Comparison of ENCODE assay signal across 1 cellular context in genomic region chr2:8659092-8659734, GRCh38.
TF ChIP-seq lines count a peak whose summit lies in the region.

No MANE protein-coding gene starts in this region.

TF ChIP-seq in HepG2, 621 proteins besides CTCF, POLR2A, EP300 and RAD21 (continued from another document and continues in another):
- TF ChIP-seq, protein P1, sequence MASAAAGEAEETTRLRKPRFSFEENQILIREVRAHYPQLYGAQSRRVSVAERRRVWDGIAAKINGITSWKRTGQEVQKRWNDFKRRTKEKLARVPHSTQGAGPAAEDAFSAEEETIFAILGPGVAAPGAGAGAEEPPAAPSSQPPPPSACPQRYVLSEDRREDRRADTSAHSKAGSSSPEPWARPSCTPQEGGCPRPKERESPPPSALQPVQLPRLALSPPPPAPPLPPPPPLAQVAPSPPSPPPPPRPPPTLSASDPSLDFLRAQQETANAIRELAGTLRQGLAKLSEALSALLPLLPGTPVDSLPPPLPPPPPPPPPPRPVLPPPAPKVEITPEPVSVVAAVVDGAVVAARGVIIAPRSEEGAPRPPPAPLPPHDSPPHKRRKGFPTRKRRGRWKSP (CRISPR knock-in tag; IDR thresholded peaks at IDR 0.05) = no peak
- TF ChIP-seq, protein P2, sequence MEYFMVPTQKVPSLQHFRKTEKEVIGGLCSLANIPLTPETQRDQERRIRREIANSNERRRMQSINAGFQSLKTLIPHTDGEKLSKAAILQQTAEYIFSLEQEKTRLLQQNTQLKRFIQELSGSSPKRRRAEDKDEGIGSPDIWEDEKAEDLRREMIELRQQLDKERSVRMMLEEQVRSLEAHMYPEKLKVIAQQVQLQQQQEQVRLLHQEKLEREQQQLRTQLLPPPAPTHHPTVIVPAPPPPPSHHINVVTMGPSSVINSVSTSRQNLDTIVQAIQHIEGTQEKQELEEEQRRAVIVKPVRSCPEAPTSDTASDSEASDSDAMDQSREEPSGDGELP (IDR thresholded peaks at IDR 0.05; ENCODE audit: borderline replicate concordance, low read depth) = no peak
- 0 out of 2 replicates have a peak, but pooled peaks have one; percentile 20 for TF ChIP-seq ZNF788 (CRISPR knock-in tag; IDR thresholded peaks at IDR 0.05; ENCODE audit: borderline replicate concordance)
- no peak for TF ChIP-seq IKZF4 (CRISPR knock-in tag; IDR thresholded peaks at IDR 0.05; ENCODE audit: borderline replicate concordance, low read depth, not compliant biosample characterization)
- no peak for TF ChIP-seq ZNF160 (CRISPR knock-in tag; IDR thresholded peaks at IDR 0.05)
- no peak for TF ChIP-seq ZNF556 (CRISPR knock-in tag; IDR thresholded peaks at IDR 0.05; ENCODE audit: borderline replicate concordance)
- no peak for TF ChIP-seq ZNF446 (CRISPR knock-in tag; IDR thresholded peaks at IDR 0.05)
- TF ChIP-seq CREM (IDR thresholded peaks at IDR 0.05) = peak; percentile 27; the same call in 1 of the 2 replicates
- no peak for TF ChIP-seq CREM (CRISPR knock-in tag; IDR thresholded peaks at IDR 0.05)
- peak; percentile 76; the same call in 1 of the 2 replicates for TF ChIP-seq ZZZ3 (CRISPR knock-in tag; IDR thresholded peaks at IDR 0.05; ENCODE audit: borderline replicate concordance)
- TF ChIP-seq, protein P3, sequence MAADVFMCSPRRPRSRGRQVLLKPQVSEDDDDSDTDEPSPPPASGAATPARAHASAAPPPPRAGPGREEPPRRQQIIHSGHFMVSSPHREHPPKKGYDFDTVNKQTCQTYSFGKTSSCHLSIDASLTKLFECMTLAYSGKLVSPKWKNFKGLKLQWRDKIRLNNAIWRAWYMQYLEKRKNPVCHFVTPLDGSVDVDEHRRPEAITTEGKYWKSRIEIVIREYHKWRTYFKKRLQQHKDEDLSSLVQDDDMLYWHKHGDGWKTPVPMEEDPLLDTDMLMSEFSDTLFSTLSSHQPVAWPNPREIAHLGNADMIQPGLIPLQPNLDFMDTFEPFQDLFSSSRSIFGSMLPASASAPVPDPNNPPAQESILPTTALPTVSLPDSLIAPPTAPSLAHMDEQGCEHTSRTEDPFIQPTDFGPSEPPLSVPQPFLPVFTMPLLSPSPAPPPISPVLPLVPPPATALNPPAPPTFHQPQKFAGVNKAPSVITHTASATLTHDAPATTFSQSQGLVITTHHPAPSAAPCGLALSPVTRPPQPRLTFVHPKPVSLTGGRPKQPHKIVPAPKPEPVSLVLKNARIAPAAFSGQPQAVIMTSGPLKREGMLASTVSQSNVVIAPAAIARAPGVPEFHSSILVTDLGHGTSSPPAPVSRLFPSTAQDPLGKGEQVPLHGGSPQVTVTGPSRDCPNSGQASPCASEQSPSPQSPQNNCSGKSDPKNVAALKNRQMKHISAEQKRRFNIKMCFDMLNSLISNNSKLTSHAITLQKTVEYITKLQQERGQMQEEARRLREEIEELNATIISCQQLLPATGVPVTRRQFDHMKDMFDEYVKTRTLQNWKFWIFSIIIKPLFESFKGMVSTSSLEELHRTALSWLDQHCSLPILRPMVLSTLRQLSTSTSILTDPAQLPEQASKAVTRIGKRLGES (CRISPR knock-in tag; IDR thresholded peaks at IDR 0.05; ENCODE audit: borderline replicate concordance) = no peak
- TF ChIP-seq SNAI1 (CRISPR knock-in tag; IDR thresholded peaks at IDR 0.05; ENCODE audit: borderline replicate concordance) = no peak
- TF ChIP-seq FOXK2 (IDR thresholded peaks at IDR 0.05) = no peak
- TF ChIP-seq THRA (CRISPR knock-in tag; IDR thresholded peaks at IDR 0.05; ENCODE audit: borderline replicate concordance) = no peak
- 0 out of 2 replicates have a peak, but pooled peaks have one; percentile 6 for TF ChIP-seq HOXA5 (CRISPR knock-in tag; IDR thresholded peaks at IDR 0.05)
- no peak for TF ChIP-seq ZNF577 (CRISPR knock-in tag; IDR thresholded peaks at IDR 0.05; ENCODE audit: borderline replicate concordance, low read depth)
- TF ChIP-seq ZNF292 (CRISPR knock-in tag; IDR thresholded peaks at IDR 0.05; ENCODE audit: borderline replicate concordance, low read depth) = no peak
- TF ChIP-seq TP53 (CRISPR knock-in tag; conservative IDR thresholded peaks at IDR 0.05) = no peak
- no peak for TF ChIP-seq ZNF782 (CRISPR knock-in tag; IDR thresholded peaks at IDR 0.05; ENCODE audit: borderline replicate concordance)
- 0 out of 2 replicates have a peak, but pooled peaks have one; percentile 64 for TF ChIP-seq ZNF839 (CRISPR knock-in tag; IDR thresholded peaks at IDR 0.05; ENCODE audit: borderline replicate concordance)
- no peak for TF ChIP-seq IKZF1 (IDR thresholded peaks at IDR 0.05)
- TF ChIP-seq ZNF329 (CRISPR knock-in tag; IDR thresholded peaks at IDR 0.05; ENCODE audit: low read depth) = no peak
- TF ChIP-seq, protein P4, sequence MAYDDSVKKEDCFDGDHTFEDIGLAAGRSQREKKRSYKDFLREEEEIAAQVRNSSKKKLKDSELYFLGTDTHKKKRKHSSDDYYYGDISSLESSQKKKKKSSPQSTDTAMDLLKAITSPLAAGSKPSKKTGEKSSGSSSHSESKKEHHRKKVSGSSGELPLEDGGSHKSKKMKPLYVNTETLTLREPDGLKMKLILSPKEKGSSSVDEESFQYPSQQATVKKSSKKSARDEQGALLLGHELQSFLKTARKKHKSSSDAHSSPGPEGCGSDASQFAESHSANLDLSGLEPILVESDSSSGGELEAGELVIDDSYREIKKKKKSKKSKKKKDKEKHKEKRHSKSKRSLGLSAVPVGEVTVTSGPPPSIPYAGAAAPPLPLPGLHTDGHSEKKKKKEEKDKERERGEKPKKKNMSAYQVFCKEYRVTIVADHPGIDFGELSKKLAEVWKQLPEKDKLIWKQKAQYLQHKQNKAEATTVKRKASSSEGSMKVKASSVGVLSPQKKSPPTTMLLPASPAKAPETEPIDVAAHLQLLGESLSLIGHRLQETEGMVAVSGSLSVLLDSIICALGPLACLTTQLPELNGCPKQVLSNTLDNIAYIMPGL (CRISPR knock-in tag; IDR thresholded peaks at IDR 0.05; ENCODE audit: borderline replicate concordance in 1 of 2, low read depth in 1 of 2) = peak in 1 of 2 experiments; percentile 46; a peak in 1 of 4 replicates
- no peak for TF ChIP-seq HMGA1 (CRISPR knock-in tag; conservative IDR thresholded peaks at IDR 0.05)
- 0 out of 2 replicates have a peak, but pooled peaks have one; percentile 50 for TF ChIP-seq ZBTB7B (CRISPR knock-in tag; IDR thresholded peaks at IDR 0.05)
- no peak for TF ChIP-seq ZSCAN31 (CRISPR knock-in tag; IDR thresholded peaks at IDR 0.05; ENCODE audit: low read depth)
- TF ChIP-seq E2F5 (CRISPR knock-in tag; conservative IDR thresholded peaks at IDR 0.05) = no peak
- no peak for TF ChIP-seq ZNF776 (CRISPR knock-in tag; IDR thresholded peaks at IDR 0.05)
- TF ChIP-seq, protein P5, sequence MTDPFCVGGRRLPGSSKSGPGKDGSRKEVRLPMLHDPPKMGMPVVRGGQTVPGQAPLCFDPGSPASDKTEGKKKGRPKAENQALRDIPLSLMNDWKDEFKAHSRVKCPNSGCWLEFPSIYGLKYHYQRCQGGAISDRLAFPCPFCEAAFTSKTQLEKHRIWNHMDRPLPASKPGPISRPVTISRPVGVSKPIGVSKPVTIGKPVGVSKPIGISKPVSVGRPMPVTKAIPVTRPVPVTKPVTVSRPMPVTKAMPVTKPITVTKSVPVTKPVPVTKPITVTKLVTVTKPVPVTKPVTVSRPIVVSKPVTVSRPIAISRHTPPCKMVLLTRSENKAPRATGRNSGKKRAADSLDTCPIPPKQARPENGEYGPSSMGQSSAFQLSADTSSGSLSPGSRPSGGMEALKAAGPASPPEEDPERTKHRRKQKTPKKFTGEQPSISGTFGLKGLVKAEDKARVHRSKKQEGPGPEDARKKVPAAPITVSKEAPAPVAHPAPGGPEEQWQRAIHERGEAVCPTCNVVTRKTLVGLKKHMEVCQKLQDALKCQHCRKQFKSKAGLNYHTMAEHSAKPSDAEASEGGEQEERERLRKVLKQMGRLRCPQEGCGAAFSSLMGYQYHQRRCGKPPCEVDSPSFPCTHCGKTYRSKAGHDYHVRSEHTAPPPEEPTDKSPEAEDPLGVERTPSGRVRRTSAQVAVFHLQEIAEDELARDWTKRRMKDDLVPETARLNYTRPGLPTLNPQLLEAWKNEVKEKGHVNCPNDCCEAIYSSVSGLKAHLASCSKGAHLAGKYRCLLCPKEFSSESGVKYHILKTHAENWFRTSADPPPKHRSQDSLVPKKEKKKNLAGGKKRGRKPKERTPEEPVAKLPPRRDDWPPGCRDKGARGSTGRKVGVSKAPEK (CRISPR knock-in tag; IDR thresholded peaks at IDR 0.05; ENCODE audit: borderline replicate concordance) = no peak
- TF ChIP-seq ATF2 (CRISPR knock-in tag; IDR thresholded peaks at IDR 0.05) = peak; percentile 31; the same call in 1 of the 2 replicates
- no peak for TF ChIP-seq ZNF274 (CRISPR knock-in tag; IDR thresholded peaks at IDR 0.05)
- TF ChIP-seq ZNF350 (CRISPR knock-in tag; IDR thresholded peaks at IDR 0.05; ENCODE audit: borderline replicate concordance, low read depth) = no peak
- peak; percentile 57; the same call in 1 of the 2 replicates for TF ChIP-seq ZNF296 (CRISPR knock-in tag; conservative IDR thresholded peaks at IDR 0.05)
- TF ChIP-seq ZNF619 (CRISPR knock-in tag; IDR thresholded peaks at IDR 0.05) = no peak
- TF ChIP-seq ELF3 (CRISPR knock-in tag; IDR thresholded peaks at IDR 0.05) = no peak
- TF ChIP-seq ZFP36 (IDR thresholded peaks at IDR 0.05; ENCODE audit: borderline replicate concordance, low read depth, low read length, partially characterized antibody) = no peak
- TF ChIP-seq ZNF280B (CRISPR knock-in tag; IDR thresholded peaks at IDR 0.05; ENCODE audit: borderline replicate concordance) = no peak
- TF ChIP-seq KLF6 (CRISPR knock-in tag; IDR thresholded peaks at IDR 0.05) = no peak
- no peak for TF ChIP-seq SIN3B (IDR thresholded peaks at IDR 0.05; ENCODE audit: low read length)
- TF ChIP-seq ZNF253 (CRISPR knock-in tag; IDR thresholded peaks at IDR 0.05; ENCODE audit: borderline replicate concordance) = no peak
- TF ChIP-seq ZNF121 (CRISPR knock-in tag; IDR thresholded peaks at IDR 0.05) = peak; percentile 55; the same call in 1 of the 2 replicates
- TF ChIP-seq AKAP8 (CRISPR knock-in tag; IDR thresholded peaks at IDR 0.05) = no peak
- no peak for TF ChIP-seq NFIC (IDR thresholded peaks at IDR 0.05; ENCODE audit: low read length)
- no peak for TF ChIP-seq ZNF414 (CRISPR knock-in tag; IDR thresholded peaks at IDR 0.05)
- TF ChIP-seq CHD2 (IDR thresholded peaks at IDR 0.05; ENCODE audit: low read depth, low read length) = no peak
- TF ChIP-seq ZNF564 (CRISPR knock-in tag; IDR thresholded peaks at IDR 0.05) = no peak
- TF ChIP-seq ZNF598 (CRISPR knock-in tag; IDR thresholded peaks at IDR 0.05; ENCODE audit: borderline replicate concordance) = peak; percentile 30; the same call in 1 of the 2 replicates
- no peak for TF ChIP-seq ZNF333 (CRISPR knock-in tag; IDR thresholded peaks at IDR 0.05; ENCODE audit: borderline replicate concordance)
- no peak for TF ChIP-seq MEIS2 (CRISPR knock-in tag; IDR thresholded peaks at IDR 0.05)
- TF ChIP-seq GABPA (IDR thresholded peaks at IDR 0.05; ENCODE audit: low read depth, low read length) = no peak
- no peak for TF ChIP-seq GABPA (CRISPR knock-in tag; IDR thresholded peaks at IDR 0.05; ENCODE audit: low read depth)
- peak; percentile 45; the same call in 1 of the 2 replicates for TF ChIP-seq ZNF430 (CRISPR knock-in tag; IDR thresholded peaks at IDR 0.05)
